1 cellular context compared by ENCODE assay signal in genomic region chr1:40392206-40392605, GRCh38.
A peak's percentile ranks its signal among the peaks of the same experiment; 100 is the strongest.
TF ChIP-seq lines count a peak whose summit lies in the region.

No MANE protein-coding gene starts in this region.

TF ChIP-seq in IMR-90, 13 proteins besides CTCF, POLR2A, EP300 and RAD21 (continued from another document):
- TF ChIP-seq RCOR1 (IDR thresholded peaks at IDR 0.05; ENCODE audit: insufficient replicate concordance, low read length) (peak; percentile 50), MXI1 (IDR thresholded peaks at IDR 0.05; ENCODE audit: borderline replicate concordance, low read depth, low read length) (0 out of 2 replicates have a peak, but pooled peaks have one; percentile 36)
